Comparison of ENCODE assay signal across 20 cellular contexts in the genomic region with DNA sequence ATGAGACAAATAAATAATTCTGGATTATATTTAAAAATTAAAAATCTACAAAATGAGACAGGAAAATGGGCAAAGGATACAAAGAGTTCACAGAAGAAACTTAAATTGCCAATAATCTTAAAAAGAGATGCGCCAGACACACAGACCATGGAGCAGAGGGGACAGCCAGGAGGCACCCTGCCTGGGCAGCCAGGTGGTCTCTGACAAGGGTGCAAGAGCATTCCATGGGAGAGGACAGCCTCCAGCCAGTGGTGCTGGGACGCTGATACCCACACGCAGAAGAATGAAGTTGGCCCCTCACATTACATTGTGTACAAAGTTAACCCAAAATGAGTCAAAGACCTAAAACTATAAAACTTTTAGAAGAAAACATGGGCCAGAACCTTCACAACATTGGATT.
"Had no signal": no experiment of that assay in that cellular context is flagged by ENCODE, and none has a peak within 500 bp of the region (broad histone marks: within the 10 kb centered on the region; RNA-seq: fewer than 3 reads in every experiment).

No MANE protein-coding gene starts in this region.

- H3K4me3 Mint-ChIP-seq: activated CD4-positive, alpha-beta T cell treated with anti-CD3 and anti-CD28 coated beads, Interleukin-2, amount 10 ng/mL, durations not matched to agents 7 days and 5 days; activated CD8-positive, alpha-beta T cell treated with anti-CD3 and anti-CD28 coated beads, Interleukin-2, amount 10 ng/mL, durations not matched to agents 7 days and 5 days; activated naive CD4-positive, alpha-beta T cell treated with anti-CD3 and anti-CD28 coated beads, Interleukin-2, amount 50 U/mL, for 24 hours; activated T-cell treated with anti-CD3 and anti-CD28 coated beads, Interleukin-2, amount 50 U/mL, for 4 hours; brain; nephron; T-cell; T-helper 2 cell treated with Interferon-gamma antibody and Interleukin-4, amounts not matched to agents 5 μg/mL and 100 μg/mL, for 36 hours had no signal

- H3K27me3 Mint-ChIP-seq: activated CD4-positive, alpha-beta T cell treated with anti-CD3 and anti-CD28 coated beads, Interleukin-2, amount 10 ng/mL, durations not matched to agents 7 days and 5 days; activated naive CD4-positive, alpha-beta T cell treated with anti-CD3 and anti-CD28 coated beads, Interleukin-2, amount 50 U/mL, for 24 hours; T-cell had no signal

- H3K27ac ChIP-seq: neutrophil, pancreas, thyroid gland, VCaP had no signal

- H3K4me3 ChIP-seq: pancreas, thyroid gland had no signal

- H3K27ac Mint-ChIP-seq: activated CD4-positive, alpha-beta T cell treated with anti-CD3 and anti-CD28 coated beads, Interleukin-2, amount 10 ng/mL, durations not matched to agents 7 days and 5 days; activated CD8-positive, alpha-beta T cell treated with anti-CD3 and anti-CD28 coated beads, Interleukin-2, amount 10 ng/mL, durations not matched to agents 7 days and 5 days; activated naive CD4-positive, alpha-beta T cell treated with anti-CD3 and anti-CD28 coated beads, Interleukin-2, amount 50 U/mL, for 24 hours; activated T-helper 2 cell treated with anti-CD3 and anti-CD28 coated beads, Interferon-gamma antibody, Interleukin-2, Interleukin-4, amounts not matched to agents 10 μg/mL and 5 μg/mL and 100 μg/mL, durations not matched to agents 14 hours and 24 hours and 36 hours; brain; nephron; T-cell had no signal

- H3K9me3 Mint-ChIP-seq: activated CD4-positive, alpha-beta T cell treated with anti-CD3 and anti-CD28 coated beads, Interleukin-2, amount 10 ng/mL, durations not matched to agents 7 days and 5 days; activated naive CD4-positive, alpha-beta T cell treated with anti-CD3 and anti-CD28 coated beads, Interleukin-2, amount 50 U/mL, for 24 hours; activated T-cell treated with anti-CD3 and anti-CD28 coated beads, Interleukin-2, amount 50 U/mL, for 4 hours; activated T-helper 2 cell treated with anti-CD3 and anti-CD28 coated beads, Interferon-gamma antibody, Interleukin-2, Interleukin-4, amounts not matched to agents 10 μg/mL and 5 μg/mL and 100 μg/mL, durations not matched to agents 14 hours and 24 hours and 36 hours; nephron; T-cell; T-helper 2 cell treated with Interferon-gamma antibody and Interleukin-4, amounts not matched to agents 5 μg/mL and 100 μg/mL, for 36 hours had no signal

- DNase-seq: activated CD4-positive, alpha-beta T cell treated with anti-CD3 and anti-CD28 coated beads, Interleukin-2, amount 10 ng/mL, durations not matched to agents 7 days and 5 days; activated CD8-positive, alpha-beta T cell treated with anti-CD3 and anti-CD28 coated beads, Interleukin-2, amount 10 ng/mL, durations not matched to agents 7 days and 5 days; activated T-cell treated with anti-CD3 and anti-CD28 coated beads, Interleukin-2, amount 50 U/mL, for 4 hours; caudate nucleus; effector memory CD4-positive, alpha-beta T cell; foreskin melanocyte; left ventricle myocardium superior; midbrain; stimulated activated CD4-positive, alpha-beta T cell treated with anti-CD3 and anti-CD28 coated beads, Interleukin-4, amount 100 ng/mL, for 24 hours; stimulated activated naive CD4-positive, alpha-beta T cell treated with Interleukin-2 at 50 U/mL for 16 hours; thyroid gland had no signal
